1 cellular context compared by ENCODE assay signal in genomic region chr1:36068866-36069265, GRCh38.
TF ChIP-seq lines count a peak whose summit lies in the region.

No MANE protein-coding gene starts in this region.

TF ChIP-seq in HCT116, 20 proteins besides CTCF, POLR2A, EP300 and RAD21:
- TF ChIP-seq MAX (IDR thresholded peaks at IDR 0.05) (no peak), JUND (IDR thresholded peaks at IDR 0.05) (peak; percentile 28; the same call in 1 of the 2 replicates)
